Comparison of ENCODE assay signal across 8 cellular contexts in the genomic region with DNA sequence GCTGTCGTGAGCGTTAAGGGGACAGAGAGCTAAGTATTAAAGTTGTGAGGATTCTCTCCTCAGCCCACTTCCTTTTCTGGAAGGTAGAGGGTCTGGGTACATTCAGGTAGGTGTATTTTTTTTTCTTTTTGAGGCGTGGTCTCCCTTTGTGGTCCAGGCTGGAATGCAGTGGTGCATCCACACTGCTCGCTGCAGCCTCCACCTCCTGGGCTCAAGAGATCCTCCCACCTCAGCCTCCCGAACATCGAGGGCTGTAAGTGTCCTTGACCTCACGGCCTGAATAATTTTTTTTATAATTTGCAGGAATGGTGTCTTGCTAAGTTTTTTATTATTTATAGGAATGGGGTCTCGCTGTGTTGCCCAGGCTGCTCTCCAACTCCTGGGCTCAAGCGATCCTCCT. TPM values are rescaled to one million over a fixed set of nuclear protein-coding genes. Genes with fewer than 3 reads are reported as not detected.
A peak's percentile ranks its signal among the peaks of the same experiment; 100 is the strongest.
DNase-seq lines count a peak whose midpoint lies in the region; ATAC-seq and TF ChIP-seq lines count a peak whose summit lies in the region.

No MANE protein-coding gene starts in this region.

- peaks cover 0 to 8% (median 0%) of the 10 kb centered on the region in 11 experiments; a peak in 8 of 22 replicates for H3K9me3 ChIP-seq in BLaER1 treated with 17β-estradiol and CSF1 and Interleukin-3, amounts not matched to agents 10 nM and 100 nM (replicated peaks in 1 of 11)
- H3K9me3 ChIP-seq in Loucy (ENCODE audit: insufficient read depth, low read depth, low read length): no peaks in the 10 kb centered on the region

- peak overlapping the region; percentile 78 to 99 (median 92) for H3K4me2 ChIP-seq in BLaER1 treated with 17β-estradiol and CSF1 and Interleukin-3, amounts not matched to agents 10 nM and 100 nM
- peak overlapping the region; percentile 99 for H3K4me2 ChIP-seq in Loucy (ENCODE audit: low read depth, low read length, poor library complexity, severe bottlenecking)

- H3K36me3 ChIP-seq in BLaER1 treated with 17β-estradiol and CSF1 and Interleukin-3, amounts not matched to agents 10 nM and 100 nM: peaks cover 39 to 53% (median 51%) of the 10 kb centered on the region in 11 experiments
- H3K36me3 ChIP-seq in Loucy (ENCODE audit: insufficient read depth, low read length): peaks cover 31% of the 10 kb centered on the region; the same call in 1 of the 2 replicates

- H3K27me3 ChIP-seq in BLaER1 treated with 17β-estradiol and CSF1 and Interleukin-3, amounts not matched to agents 10 nM and 100 nM: no peaks in the 10 kb centered on the region
- H3K27me3 ChIP-seq in Loucy (ENCODE audit: insufficient read depth, low read length, poor library complexity, severe bottlenecking) (no peaks in the 10 kb centered on the region), dorsolateral prefrontal cortex (no peaks in the 10 kb centered on the region)

- ATAC-seq in HG03045 (IDR thresholded peaks at IDR 0.05; ENCODE audit: unreplicated experiment): no peak
- no peak for ATAC-seq in GM21360 (IDR thresholded peaks at IDR 0.05; ENCODE audit: unreplicated experiment)

- no peak for DNase-seq in dorsolateral prefrontal cortex
- DNase-seq in neural crest cell (ENCODE audit: low read depth, low spot score): no peak
- no peak for DNase-seq in occipital lobe (lab: John Stamatoyannopoulos, UW)
- no peak for DNase-seq in stimulated activated CD4-positive, alpha-beta T cell treated with anti-CD3 and anti-CD28 coated beads, Interleukin-15, amount 100 ng/mL, for 24 hours

- H3K9me3 Mint-ChIP-seq in neural crest cell: no peaks in the 10 kb centered on the region

- H4K20me1 ChIP-seq in BLaER1 treated with 17β-estradiol and CSF1 and Interleukin-3, amounts not matched to agents 10 nM and 100 nM: peaks cover 0 to 54% (median 46%) of the 10 kb centered on the region in 11 experiments; a peak in 19 of 22 replicates
- peaks cover 12% of the 10 kb centered on the region for H4K20me1 ChIP-seq in Loucy (ENCODE audit: insufficient read depth, low read length, poor library complexity, severe bottlenecking)

- H3K27ac Mint-ChIP-seq in neural crest cell (ENCODE audit: unreplicated experiment): no peak overlapping the region

- no peak overlapping the region for H2AFZ ChIP-seq in Loucy (ENCODE audit: low read length)

- intact Hi-C loops in dorsolateral prefrontal cortex (cut with DNase I): loop anchor here in 1 of 2 donors (10.0 kb wide), 1 partner anchor 154 kb away; no protein-coding TSS in a partner anchor

- no peaks in the 10 kb centered on the region for H3K27me3 Mint-ChIP-seq in neural crest cell (ENCODE audit: low read depth)

- peaks cover 17% of the 10 kb centered on the region for H3K36me3 Mint-ChIP-seq in neural crest cell (ENCODE audit: low read depth)

- H3K27ac ChIP-seq in BLaER1 treated with 17β-estradiol and CSF1 and Interleukin-3, amounts not matched to agents 10 nM and 100 nM: peak overlapping the region in 8 of 11 experiments; percentile 93 to 96 (median 94); a peak in 14 of 22 replicates
- H3K27ac ChIP-seq in dorsolateral prefrontal cortex: peak overlapping the region in 3 of 59 donors; percentile 71 to 91 (median 85)

- H3F3A ChIP-seq in Loucy (ENCODE audit: low read depth): no peaks in the 10 kb centered on the region

- no peak for TF ChIP-seq CTCF in Loucy (conservative IDR thresholded peaks at IDR 0.05; ENCODE audit: low read length)
- no peak for TF ChIP-seq CTCF in dorsolateral prefrontal cortex (IDR thresholded peaks at IDR 0.05 in 54 of 56, conservative IDR thresholded peaks at IDR 0.05 in 2 of 56; ENCODE audit: low read depth in 1 of 56, partially characterized antibody in 56 of 56)
- no peak for TF ChIP-seq CTCF in neural crest cell (conservative IDR thresholded peaks at IDR 0.05)

- H3K4me3 ChIP-seq in BLaER1 treated with 17β-estradiol and CSF1 and Interleukin-3, amounts not matched to agents 10 nM and 100 nM: peak overlapping the region; percentile 74 to 97 (median 90)
- H3K4me3 ChIP-seq in Loucy (ENCODE audit: low read length, poor library complexity, severe bottlenecking) (peak overlapping the region; percentile 87), dorsolateral prefrontal cortex (peak overlapping the region in 58 of 59 donors; percentile 64 to 95 (median 85))

- peaks cover 32% of the 10 kb centered on the region for H3K79me2 ChIP-seq in Loucy (ENCODE audit: insufficient read depth, low read length)

- peaks cover 12 to 44% (median 38%) of the 10 kb centered on the region in 10 experiments for H3K4me1 ChIP-seq in BLaER1 treated with 17β-estradiol and CSF1 and Interleukin-3, amounts not matched to agents 10 nM and 100 nM
- H3K4me1 ChIP-seq in Loucy (ENCODE audit: insufficient read depth, low read length, poor library complexity, severe bottlenecking): peaks cover 13% of the 10 kb centered on the region

- peak overlapping the region; percentile 92 to 96 (median 95) for H3K9ac ChIP-seq in BLaER1 treated with 17β-estradiol and CSF1 and Interleukin-3, amounts not matched to agents 10 nM and 100 nM
- H3K9ac ChIP-seq in Loucy (ENCODE audit: low read depth, low read length, poor library complexity, severe bottlenecking): peak overlapping the region; percentile 77

- no peaks in the 10 kb centered on the region for H3K9me2 ChIP-seq in Loucy (replicated peaks; ENCODE audit: low read depth, low read length)

- H3K4me3 Mint-ChIP-seq in neural crest cell: peak overlapping the region; percentile 89

- H3K4me1 Mint-ChIP-seq in neural crest cell: peaks cover 12% of the 10 kb centered on the region

RNA-seq across cellular contexts. Expression of a gene that starts 1.4 kb away (rescaled TPM):
- 10 to 100 TPM; 14.3 to 37.0 (median 24.2) TPM for total RNA-seq in dorsolateral prefrontal cortex
- total RNA-seq in neural crest cell: 48.7 and 50.9 TPM in 2 replicates
- total RNA-seq in occipital lobe: 5.6 TPM

RNA-seq across cellular contexts. Expression of a gene that starts 19.2 kb away (rescaled TPM):
- 10 to 100 TPM; 52.1 to 79.5 (median 64.6) TPM for total RNA-seq in dorsolateral prefrontal cortex
- total RNA-seq in neural crest cell: 73.4 and 75.6 TPM in 2 replicates
- 11.7 TPM for total RNA-seq in occipital lobe

RNA-seq across cellular contexts. Expression of a gene that starts 36.1 kb away (rescaled TPM):
- total RNA-seq in dorsolateral prefrontal cortex: 100 to 1,000 TPM in 53 of 120 experiments, 10 to 100 TPM in 67; 43.7 to 169 (median 98.4) TPM
- 59.2 and 69.3 TPM in 2 replicates for total RNA-seq in neural crest cell
- total RNA-seq in occipital lobe: 7.8 TPM
